14 cellular contexts compared by ENCODE assay signal in genomic region chr1:185971688-185972087, GRCh38.
DNase-seq lines count a peak whose midpoint lies in the region; ATAC-seq, FAIRE-seq and TF ChIP-seq lines count a peak whose summit lies in the region.
"Had no signal": no experiment of that assay in that cellular context is flagged by ENCODE, and none has a peak within 500 bp of the region (broad histone marks: within the 10 kb centered on the region; RNA-seq: fewer than 3 reads in every experiment).

No MANE protein-coding gene starts in this region.

- peaks cover 3% of the 10 kb centered on the region; the same call in 1 of the 2 replicates for H3K9me1 ChIP-seq in IMR-90 (ENCODE audit: insufficient read depth, low read length)

- POLR2A ChIA-PET in IMR-90 (lab: Charles Lee; ENCODE audit: unreplicated experiment) = no interaction called here

- H3K4me1 ChIP-seq in IMR-90 (ENCODE audit: control insufficient read depth, insufficient read depth, low read length) = peaks cover 17% of the 10 kb centered on the region

- ATAC-seq in IMR-90 (ENCODE audit: low read depth) (peak; percentile 50), HG03439 (IDR thresholded peaks at IDR 0.05; ENCODE audit: unreplicated experiment) (no peak)
- ATAC-seq: gastrocnemius medialis, right cardiac atrium had no signal

- dilution Hi-C loops in IMR-90 (cut with HindIII; ENCODE audit: low sequenced_read_pairs, unreplicated experiment) = no loop called here

- H3K4ac ChIP-seq in IMR-90 (ENCODE audit: low read depth, low read length) = peak overlapping the region; percentile 3; the same call in 1 of the 2 replicates

- H3K23ac ChIP-seq in IMR-90 (ENCODE audit: low read depth, low read length) = no peak overlapping the region

- peak; percentile 86 for DNase-seq in IMR-90
- DNase-seq in astrocyte of the hippocampus (ENCODE audit: low read depth, low spot score) = peak; percentile 93
- peak; percentile 89 for DNase-seq in kidney glomerular epithelial cell (lab: John Stamatoyannopoulos, UW)
- DNase-seq in NCI-H1930 (lab: John Stamatoyannopoulos, UW) = no peak
- no peak for DNase-seq in KG1 (lab: John Stamatoyannopoulos, UW)
- DNase-seq in GM12891 (ENCODE audit: insufficient read length, low spot score) = no peak
- DNase-seq: activated CD4-positive, alpha-beta T cell treated with anti-CD3 and anti-CD28 coated beads for 1 hour; activated naive CD8-positive, alpha-beta T cell treated with anti-CD3 and anti-CD28 coated beads for 36 hours; CD8-positive, alpha-beta memory T cell; gastrocnemius medialis; right cardiac atrium; stomach had no signal

- no peaks in the 10 kb centered on the region for H3K27me3 ChIP-seq in IMR-90 (ENCODE audit: control insufficient read depth, insufficient read depth, low read length)
- H3K27me3 ChIP-seq: gastrocnemius medialis, stomach had no signal

- H4K8ac ChIP-seq in IMR-90 (ENCODE audit: low read depth in 2 of 2, low read length in 2 of 2) = no peak overlapping the region

- CTCF ChIA-PET in IMR-90 (lab: Yijun Ruan, JAX) = interaction anchor here (0.6 to 0.8 kb wide), 2 partner anchors 184 to 241 kb away, joined by 3 to 4 read pairs; no protein-coding TSS in a partner anchor

- no peaks in the 10 kb centered on the region for H4K20me1 ChIP-seq in IMR-90 (ENCODE audit: insufficient read depth, low read length)

- BruUV-seq in IMR-90 (replicated peaks; lab: Mats Ljungman, UMichigan) = no TSS peak

- no peak for TF ChIP-seq CTCF in IMR-90 (conservative IDR thresholded peaks at IDR 0.05; ENCODE audit: low read depth, low read length)

- no peaks in the 10 kb centered on the region for H3K79me1 ChIP-seq in IMR-90 (ENCODE audit: low read depth in 1 of 2, low read length in 2 of 2)

- TF ChIP-seq POLR2A in IMR-90 (IDR thresholded peaks at IDR 0.05; ENCODE audit: low read depth, low read length) = no peak
- TF ChIP-seq POLR2A in GM12891 (IDR thresholded peaks at IDR 0.05; ENCODE audit: low read depth, low read length) = no peak

- H3K9me3 ChIP-seq in IMR-90 (ENCODE audit: control insufficient read depth, insufficient read depth, low read length) = no peaks in the 10 kb centered on the region
- H3K9me3 ChIP-seq: gastrocnemius medialis, stomach had no signal

- peak overlapping the region; percentile 37; the same call in 1 of the 2 replicates for H3K18ac ChIP-seq in IMR-90 (ENCODE audit: low read depth, low read length)

- H2BK120ac ChIP-seq in IMR-90 (ENCODE audit: low read depth, low read length) = peak overlapping the region; percentile 25; the same call in 1 of the 2 replicates

- H2BK20ac ChIP-seq in IMR-90 (ENCODE audit: low read depth, low read length) = peak overlapping the region; percentile 32; the same call in 1 of the 2 replicates

- in situ Hi-C loops in IMR-90 (cut with MboI; ENCODE audit: low sequenced_read_pairs) = no loop called here

- no peak overlapping the region; the same call in 1 of the 2 replicates for H3K27ac ChIP-seq in IMR-90 (ENCODE audit: insufficient read depth, low read length)
- H3K27ac ChIP-seq: gastrocnemius medialis, stomach had no signal

- peak overlapping the region; percentile 1 for H4K5ac ChIP-seq in IMR-90 (ENCODE audit: low read depth, low read length)

- no CpG with 5 or more reads among the region's 1 CpG for WGBS in IMR-90 (ENCODE audit: extremely low coverage in 2 of 2, insufficient read length in 1 of 2), 2 experiments

- peak overlapping the region; percentile 76 for H2BK5ac ChIP-seq in IMR-90 (ENCODE audit: low read depth, low read length, poor library complexity, severe bottlenecking)

- intact Hi-C loops in IMR-90 (cut with micrococcal nuclease) = loop anchor here (5.0 kb wide), 1 partner anchor 186 kb away; no protein-coding TSS in a partner anchor

- H2AK5ac ChIP-seq in IMR-90 (ENCODE audit: low read depth, low read length) = no peak overlapping the region

- H3K4me2 ChIP-seq in IMR-90 (ENCODE audit: low read depth, low read length) = peak overlapping the region; percentile 42; the same call in 1 of the 2 replicates

- H4K91ac ChIP-seq in IMR-90 (ENCODE audit: insufficient read depth, low read depth, low read length) = 0 out of 2 replicates have a peak overlapping the region, but pooled peaks have one; percentile 2

- no peak for TF ChIP-seq RAD21 in IMR-90 (IDR thresholded peaks at IDR 0.05; ENCODE audit: low read length)

- H3K56ac ChIP-seq in IMR-90 (ENCODE audit: extremely low read depth, insufficient read depth, low read length) = no peak overlapping the region

- no peak overlapping the region for H3K14ac ChIP-seq in IMR-90 (replicated peaks; ENCODE audit: low read depth, low read length)

- H2AK9ac ChIP-seq in IMR-90 (replicated peaks; ENCODE audit: low read depth, low read length, poor library complexity) = no peak overlapping the region

- no peak for FAIRE-seq in GM12891 (lab: Jason Lieb, UNC)
- FAIRE-seq: H1 had no signal

- H3K36me3 ChIP-seq in IMR-90 (ENCODE audit: control insufficient read depth, insufficient read depth, low read length) = no peaks in the 10 kb centered on the region
- H3K36me3 ChIP-seq: gastrocnemius medialis, stomach had no signal

- H3K4me3 ChIP-seq in IMR-90 (ENCODE audit: insufficient read depth, low read depth, low read length) = no peak overlapping the region
- H3K4me3 ChIP-seq: gastrocnemius medialis, stomach had no signal

- H2AFZ ChIP-seq in IMR-90 (replicated peaks; ENCODE audit: low read length, poor library complexity) = no peak overlapping the region

- H3K9ac ChIP-seq in IMR-90 (ENCODE audit: low read depth, low read length) = no peak overlapping the region

- no peak overlapping the region for H2BK15ac ChIP-seq in IMR-90 (ENCODE audit: low read depth, low read length)

TF ChIP-seq in IMR-90, 13 proteins besides CTCF, POLR2A, EP300 and RAD21 (continues in another document):
- TF ChIP-seq CHD1 (IDR thresholded peaks at IDR 0.05; ENCODE audit: low read depth, low read length) (no peak), MXI1 (IDR thresholded peaks at IDR 0.05; ENCODE audit: borderline replicate concordance, low read depth, low read length) (0 out of 2 replicates have a peak, but pooled peaks have one; percentile 28), USF2 (IDR thresholded peaks at IDR 0.05; ENCODE audit: low read depth, low read length) (no peak), RFX5 (IDR thresholded peaks at IDR 0.05; ENCODE audit: low read depth, low read length) (no peak), BHLHE40 (IDR thresholded peaks at IDR 0.05; ENCODE audit: low read depth, low read length) (peak; percentile 84), MAFK (IDR thresholded peaks at IDR 0.05; ENCODE audit: low read depth, low read length) (no peak), NFE2L2 (IDR thresholded peaks at IDR 0.05; ENCODE audit: low read depth, low read length) (no peak), MAZ (IDR thresholded peaks at IDR 0.05; ENCODE audit: borderline replicate concordance, low read depth, low read length) (no peak), SMC3 (IDR thresholded peaks at IDR 0.05; ENCODE audit: low read depth, low read length) (no peak), ELK1 (IDR thresholded peaks at IDR 0.05; ENCODE audit: borderline replicate concordance, low read depth, low read length) (no peak)

TF ChIP-seq in GM12891, 5 proteins besides CTCF, POLR2A, EP300 and RAD21:
- no peak for TF ChIP-seq POLR2AphosphoS5 (IDR thresholded peaks at IDR 0.05; ENCODE audit: low read depth, low read length)
- TF ChIP-seq PAX5 (IDR thresholded peaks at IDR 0.05; ENCODE audit: insufficient read depth, low read length, severe bottlenecking) = no peak
- no peak for TF ChIP-seq POU2F2 (IDR thresholded peaks at IDR 0.05; ENCODE audit: low read depth, low read length)
- no peak for TF ChIP-seq TAF1 (IDR thresholded peaks at IDR 0.05; ENCODE audit: low read depth, low read length)
- TF ChIP-seq SPI1 (IDR thresholded peaks at IDR 0.05; ENCODE audit: low read depth, low read length) = no peak

Comparison
In these comparisons a context has a peak if more than half of its experiments do, and no peak if none do; other contexts are left out.
1. DNase-seq: peak in IMR-90 (single experiment), astrocyte of the hippocampus (single experiment) and kidney glomerular epithelial cell (single experiment); none in NCI-H1930 (0 of 2), KG1 (single experiment) and GM12891 (single experiment).